ENCODE assay signal across 1 cellular context in genomic region chr6:31806470-31807272, GRCh38.
TF ChIP-seq lines count a peak whose summit lies in the region.

LSM2 (minus strand) TSS chr6:31806966; CDS start chr6:31806757, 209 bp downstream.

TF ChIP-seq in HepG2, 621 proteins besides CTCF, POLR2A, EP300 and RAD21 (continued from another document):
- TF ChIP-seq CREB3 (CRISPR knock-in tag; IDR thresholded peaks at IDR 0.05) (peak; percentile 94), ZFP91 (CRISPR knock-in tag; IDR thresholded peaks at IDR 0.05; ENCODE audit: borderline replicate concordance) (peak; percentile 97), MYC (CRISPR knock-in tag; IDR thresholded peaks at IDR 0.05; ENCODE audit: borderline replicate concordance) (peak; percentile 96), SIN3A (IDR thresholded peaks at IDR 0.05; ENCODE audit: borderline replicate concordance, low read depth, low read length) (peak; percentile 82; the same call in 1 of the 2 replicates), PHB2 (IDR thresholded peaks at IDR 0.05; ENCODE audit: partially characterized antibody) (no peak), ZNF251 (CRISPR knock-in tag; IDR thresholded peaks at IDR 0.05) (no peak), ZBTB25 (CRISPR knock-in tag; IDR thresholded peaks at IDR 0.05) (peak; percentile 93), ZSCAN31 (CRISPR knock-in tag; IDR thresholded peaks at IDR 0.05; ENCODE audit: low read depth) (peak; percentile 74; the same call in 1 of the 2 replicates), MIER2 (CRISPR knock-in tag; IDR thresholded peaks at IDR 0.05) (0 out of 2 replicates have a peak, but pooled peaks have one; percentile 42), NR2F2 (IDR thresholded peaks at IDR 0.05; ENCODE audit: borderline replicate concordance, low read depth) (peak; percentile 55; the same call in 1 of the 2 replicates), ZNF570 (CRISPR knock-in tag; IDR thresholded peaks at IDR 0.05; ENCODE audit: borderline replicate concordance) (no peak), MED8 (CRISPR knock-in tag; IDR thresholded peaks at IDR 0.05; ENCODE audit: insufficient replicate concordance) (peak; percentile 76), ZNF567 (CRISPR knock-in tag; IDR thresholded peaks at IDR 0.05; ENCODE audit: borderline replicate concordance) (no peak), U2AF2 (IDR thresholded peaks at IDR 0.05; ENCODE audit: low read depth, low read length) (0 out of 2 replicates have a peak, but pooled peaks have one; percentile 52)
- TF ChIP-seq, protein P1, sequence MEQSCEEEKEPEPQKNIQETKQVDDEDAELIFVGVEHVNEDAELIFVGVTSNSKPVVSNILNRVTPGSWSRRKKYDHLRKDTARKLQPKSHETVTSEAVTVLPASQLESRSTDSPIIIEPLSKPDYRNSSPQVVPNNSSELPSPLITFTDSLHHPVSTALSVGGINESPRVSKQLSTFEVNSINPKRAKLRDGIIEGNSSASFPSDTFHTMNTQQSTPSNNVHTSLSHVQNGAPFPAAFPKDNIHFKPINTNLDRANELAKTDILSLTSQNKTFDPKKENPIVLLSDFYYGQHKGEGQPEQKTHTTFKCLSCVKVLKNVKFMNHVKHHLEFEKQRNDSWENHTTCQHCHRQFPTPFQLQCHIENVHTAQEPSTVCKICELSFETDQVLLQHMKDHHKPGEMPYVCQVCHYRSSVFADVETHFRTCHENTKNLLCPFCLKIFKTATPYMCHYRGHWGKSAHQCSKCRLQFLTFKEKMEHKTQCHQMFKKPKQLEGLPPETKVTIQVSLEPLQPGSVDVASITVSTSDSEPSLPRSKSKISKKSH (CRISPR knock-in tag; IDR thresholded peaks at IDR 0.05; ENCODE audit: borderline replicate concordance) = peak; percentile 90
- TF ChIP-seq, protein P2, sequence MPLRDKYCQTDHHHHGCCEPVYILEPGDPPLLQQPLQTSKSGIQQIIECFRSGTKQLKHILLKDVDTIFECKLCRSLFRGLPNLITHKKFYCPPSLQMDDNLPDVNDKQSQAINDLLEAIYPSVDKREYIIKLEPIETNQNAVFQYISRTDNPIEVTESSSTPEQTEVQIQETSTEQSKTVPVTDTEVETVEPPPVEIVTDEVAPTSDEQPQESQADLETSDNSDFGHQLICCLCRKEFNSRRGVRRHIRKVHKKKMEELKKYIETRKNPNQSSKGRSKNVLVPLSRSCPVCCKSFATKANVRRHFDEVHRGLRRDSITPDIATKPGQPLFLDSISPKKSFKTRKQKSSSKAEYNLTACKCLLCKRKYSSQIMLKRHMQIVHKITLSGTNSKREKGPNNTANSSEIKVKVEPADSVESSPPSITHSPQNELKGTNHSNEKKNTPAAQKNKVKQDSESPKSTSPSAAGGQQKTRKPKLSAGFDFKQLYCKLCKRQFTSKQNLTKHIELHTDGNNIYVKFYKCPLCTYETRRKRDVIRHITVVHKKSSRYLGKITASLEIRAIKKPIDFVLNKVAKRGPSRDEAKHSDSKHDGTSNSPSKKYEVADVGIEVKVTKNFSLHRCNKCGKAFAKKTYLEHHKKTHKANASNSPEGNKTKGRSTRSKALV (CRISPR knock-in tag; IDR thresholded peaks at IDR 0.05) = 0 out of 2 replicates have a peak, but pooled peaks have one; percentile 34
